Comparison of ENCODE assay signal across 8 cellular contexts in genomic region chr22:36327922-36328551, GRCh38. TPM values are rescaled to one million over a fixed set of nuclear protein-coding genes. Genes with fewer than 3 reads are reported as not detected.
DNase-seq lines count a peak whose midpoint lies in the region; ATAC-seq, FAIRE-seq and TF ChIP-seq lines count a peak whose summit lies in the region.
"Had no signal": no experiment of that assay in that cellular context is flagged by ENCODE, and none has a peak within 500 bp of the region (broad histone marks: within the 10 kb centered on the region; RNA-seq: fewer than 3 reads in every experiment).

No MANE protein-coding gene starts in this region.

- no peak for TF ChIP-seq CTCF in kidney (IDR thresholded peaks at IDR 0.05; ENCODE audit: borderline replicate concordance, extremely low read depth, insufficient read depth)

- H3K4me3 ChIP-seq in kidney (ENCODE audit: low read length in 2 of 2): peak overlapping the region in 1 of 2 donors; percentile 17

- ATAC-seq in HG03159 (IDR thresholded peaks at IDR 0.05; ENCODE audit: unreplicated experiment) (no peak), GM21786 (IDR thresholded peaks at IDR 0.05; ENCODE audit: unreplicated experiment) (no peak)

- no peak for FAIRE-seq in kidney (lab: Jason Lieb, UNC)
- FAIRE-seq: bronchial epithelial cell had no signal

- intact Hi-C loops in kidney (cut with DNase I): no loop called here

- H3K9ac ChIP-seq in kidney (ENCODE audit: low read length in 2 of 2): peak overlapping the region; percentile 46 to 85

- DNase-seq in NCI-H1694 (lab: John Stamatoyannopoulos, UW) (peak; percentile 48), kidney (no peak), substantia nigra (lab: John Stamatoyannopoulos, UW) (no peak), NCI-H524 (lab: John Stamatoyannopoulos, UW) (no peak)

- peaks cover 94 to 97% of the 10 kb centered on the region in 2 donors for H3K4me1 ChIP-seq in kidney (ENCODE audit: control insufficient read depth in 1 of 2, insufficient read depth in 1 of 2, low read depth in 1 of 2, low read length in 2 of 2)

- peaks cover 9 to 44% of the 10 kb centered on the region in 2 donors for H3K36me3 ChIP-seq in kidney (ENCODE audit: control insufficient read depth in 1 of 2, insufficient read depth in 2 of 2, low read length in 2 of 2)

- H3K27ac ChIP-seq in angular gyrus (ENCODE audit: low read depth, low read length) (peak overlapping the region; percentile 66), kidney (ENCODE audit: low read depth in 2 of 2, low read length in 2 of 2) (peak overlapping the region; percentile 95 to 97), substantia nigra (ENCODE audit: low read depth, low read length, poor library complexity, severe bottlenecking) (peak overlapping the region; percentile 13)

- H3K9me3 ChIP-seq in kidney (ENCODE audit: control insufficient read depth in 1 of 2, low read length in 2 of 2): no peaks in the 10 kb centered on the region

RNA-seq across cellular contexts. Expression of gene MYH9, which starts 59.7 kb away (rescaled TPM):
- 655 TPM for total RNA-seq in kidney
- 85.2 TPM for polyA plus RNA-seq in kidney (ENCODE audit: insufficient read depth, low read depth, low replicate concordance)

Comparison
In these comparisons a context has a peak if more than half of its experiments do, and no peak if none do; other contexts are left out.
1. H3K27ac ChIP-seq: peak in every context shown above with its lines; median percentile 96 in kidney; 66 in angular gyrus; 13 in substantia nigra.